ENCODE assay signal across 21 cellular contexts in the genomic region with DNA sequence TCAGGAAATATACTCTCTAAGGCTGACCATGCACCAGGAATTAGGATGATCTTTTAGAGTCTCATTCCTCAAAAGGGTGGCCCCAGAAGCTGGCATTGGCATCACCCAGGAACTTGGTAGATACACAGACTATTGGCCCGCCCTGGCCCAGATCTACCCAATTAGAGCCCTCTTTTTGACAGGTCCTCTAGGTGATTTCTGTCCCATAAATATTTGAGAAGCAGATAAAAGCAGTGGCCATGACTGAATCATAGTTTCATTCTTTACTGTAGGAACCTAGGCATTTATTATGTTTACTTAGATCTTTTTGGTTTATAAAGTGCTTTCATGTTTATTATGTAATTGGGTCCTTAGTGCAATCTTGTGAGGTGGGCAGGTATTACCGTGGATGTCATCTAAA. TPM values are rescaled to one million over a fixed set of nuclear protein-coding genes. Genes with fewer than 3 reads are reported as not detected.
DNase-seq lines count a peak whose midpoint lies in the region; ATAC-seq and TF ChIP-seq lines count a peak whose summit lies in the region.
"Had no signal": no experiment of that assay in that cellular context is flagged by ENCODE, and none has a peak within 500 bp of the region (broad histone marks: within the 10 kb centered on the region; RNA-seq: fewer than 3 reads in every experiment).

No MANE protein-coding gene starts in this region.

- no peak overlapping the region for H3K27ac Mint-ChIP-seq in Caco-2 (ENCODE audit: unreplicated experiment)
- no peak overlapping the region for H3K27ac Mint-ChIP-seq in activated CD4-positive, alpha-beta T cell treated with anti-CD3 and anti-CD28 coated beads for 36 hours

- H3K4me1 Mint-ChIP-seq in Caco-2 (ENCODE audit: low read depth, unreplicated experiment): no peaks in the 10 kb centered on the region
- H3K4me1 Mint-ChIP-seq in activated CD4-positive, alpha-beta T cell treated with anti-CD3 and anti-CD28 coated beads for 36 hours: peaks cover 68% of the 10 kb centered on the region

- H3F3A ChIP-seq in PC-3 (ENCODE audit: low read length, unreplicated experiment): no peaks in the 10 kb centered on the region

- TF ChIP-seq CTCF in Caco-2 (IDR thresholded peaks at IDR 0.05; ENCODE audit: insufficient read depth in 1 of 2, low read depth in 1 of 2, low read length in 1 of 2, severe bottlenecking in 1 of 2, unreplicated experiment in 1 of 2): no peak
- TF ChIP-seq CTCF in PC-3 (conservative IDR thresholded peaks at IDR 0.05; ENCODE audit: low read depth, low read length): no peak

- peaks cover 79% of the 10 kb centered on the region for H3K79me2 ChIP-seq in PC-3 (ENCODE audit: low read length)

- H3K4me2 ChIP-seq in PC-3 (ENCODE audit: low read length): no peak overlapping the region

- H3K4me1 ChIP-seq in Caco-2 (peaks cover 10% of the 10 kb centered on the region; the same call in 1 of the 2 replicates), PC-3 (ENCODE audit: insufficient read depth, low read length) (peaks cover 36% of the 10 kb centered on the region; the same call in 1 of the 2 replicates)

- H3K9ac ChIP-seq in PC-3 (ENCODE audit: low read length): no peak overlapping the region
- H3K9ac ChIP-seq: GM23248 had no signal

- CTCF ChIA-PET in Caco-2 (lab: Charles Lee): no interaction called here
- CTCF ChIA-PET in PC-3 (lab: Charles Lee): no interaction called here
- CTCF ChIA-PET in activated CD4-positive, alpha-beta T cell treated with anti-CD3 and anti-CD28 coated beads for 36 hours (lab: Charles Lee): interaction anchor here (2.2 kb wide), 1 partner anchor 257 kb away, joined by 6 read pairs; no protein-coding TSS in a partner anchor

- peaks cover 6% of the 10 kb centered on the region for H3K36me3 Mint-ChIP-seq in Caco-2 (ENCODE audit: insufficient read depth, unreplicated experiment)
- peaks cover 15% of the 10 kb centered on the region for H3K36me3 Mint-ChIP-seq in activated CD4-positive, alpha-beta T cell treated with anti-CD3 and anti-CD28 coated beads for 36 hours (ENCODE audit: low read depth)

- peak; percentile 38 to 39 for DNase-seq in Caco-2
- DNase-seq in PC-3: peak; percentile 54
- DNase-seq in caudate nucleus (lab: John Stamatoyannopoulos, UW): no peak
- no peak for DNase-seq in activated CD4-positive, alpha-beta T cell treated with anti-CD3 and anti-CD28 coated beads for 36 hours
- no peak for DNase-seq in left cardiac atrium
- DNase-seq: ACHN, C1 segment of cervical spinal cord, DMS153, GM23248, Kasumi-1, MM.1S, NCI-H1092 treated with DMSO at 0.1 percent for 48 hours, NCI-H2081, NCI-H748 treated with DMSO at 0.1 percent for 48 hours, OCI-M1, SIG-M5, T-helper 1 cell had no signal

- no peaks in the 10 kb centered on the region for H3K27me3 Mint-ChIP-seq in Caco-2 (ENCODE audit: insufficient read depth, unreplicated experiment)
- no peaks in the 10 kb centered on the region for H3K27me3 Mint-ChIP-seq in activated CD4-positive, alpha-beta T cell treated with anti-CD3 and anti-CD28 coated beads for 36 hours

- H3K27me3 ChIP-seq in Caco-2 (replicated peaks; ENCODE audit: control insufficient read depth, insufficient read depth, low read length) (no peaks in the 10 kb centered on the region), PC-3 (ENCODE audit: low read length) (no peaks in the 10 kb centered on the region)

- peaks cover 12% of the 10 kb centered on the region; the same call in 1 of the 2 replicates for H4K20me1 ChIP-seq in PC-3 (ENCODE audit: low read length)

- no peaks in the 10 kb centered on the region for H3K9me3 Mint-ChIP-seq in Caco-2 (ENCODE audit: unreplicated experiment)
- no peaks in the 10 kb centered on the region for H3K9me3 Mint-ChIP-seq in activated CD4-positive, alpha-beta T cell treated with anti-CD3 and anti-CD28 coated beads for 36 hours (ENCODE audit: low read depth)

- H3K9me2 ChIP-seq in PC-3 (replicated peaks; ENCODE audit: low read length): no peaks in the 10 kb centered on the region

- POLR2A ChIA-PET in Caco-2 (lab: Charles Lee) (no interaction called here), PC-3 (lab: Charles Lee; ENCODE audit: unreplicated experiment) (no interaction called here)
- POLR2A ChIA-PET in activated CD4-positive, alpha-beta T cell treated with anti-CD3 and anti-CD28 coated beads for 36 hours (lab: Charles Lee): no interaction called here

- H3K9me3 ChIP-seq in Caco-2 (no peaks in the 10 kb centered on the region), PC-3 (ENCODE audit: low read length) (no peaks in the 10 kb centered on the region)
- H3K9me3 ChIP-seq: HAP-1 had no signal

- H2AFZ ChIP-seq in PC-3 (ENCODE audit: low read length): no peak overlapping the region
- H2AFZ ChIP-seq: GM23248 had no signal

- intact Hi-C loops in Caco-2 (cut with micrococcal nuclease; ENCODE audit: unreplicated experiment): no loop called here
- intact Hi-C loops in PC-3 (cut with micrococcal nuclease): loop anchor here (10.0 kb wide), 1 partner anchor 256 kb away; no protein-coding TSS in a partner anchor
- intact Hi-C loops in activated CD4-positive, alpha-beta T cell treated with anti-CD3 and anti-CD28 coated beads for 36 hours (cut with DNase I, micrococcal nuclease): loop anchor here in 1 of 2 experiments (10.0 kb wide), 1 partner anchor 286 kb away; no protein-coding TSS in a partner anchor
- intact Hi-C loops in left cardiac atrium (cut with DNase I): loop anchor here in 1 of 2 donors (5.0 kb wide), 1 partner anchor 94 kb away; no protein-coding TSS in a partner anchor

- H3K36me3 ChIP-seq in Caco-2 (ENCODE audit: control insufficient read depth, insufficient read depth, low read length) (no peaks in the 10 kb centered on the region), PC-3 (ENCODE audit: low read depth, low read length) (no peaks in the 10 kb centered on the region)
- H3K36me3 ChIP-seq: HAP-1 had no signal

- H3K27ac ChIP-seq in PC-3 (ENCODE audit: low read length) (no peak overlapping the region), caudate nucleus (ENCODE audit: low read depth, low read length) (peak overlapping the region; percentile 21)
- H3K27ac ChIP-seq: GM23248 had no signal

- ATAC-seq in PC-3 (peak; percentile 81), GM21619 (IDR thresholded peaks at IDR 0.05; ENCODE audit: unreplicated experiment) (no peak), HG03442 (IDR thresholded peaks at IDR 0.05; ENCODE audit: unreplicated experiment) (no peak), left cardiac atrium (no peak)
- no peak for ATAC-seq in activated CD4-positive, alpha-beta T cell treated with anti-CD3 and anti-CD28 coated beads for 36 hours
- ATAC-seq: SK-N-SH treated with all-trans-retinoic acid at 6 μM for 48 hours had no signal

- BruUV-seq in Caco-2 (replicated peaks; lab: Mats Ljungman, UMichigan): no TSS peak
- no TSS peak for BruUV-seq in PC-3 (replicated peaks; lab: Mats Ljungman, UMichigan)

- H3K4me3 ChIP-seq in Caco-2 (ENCODE audit: low read depth, low read length) (no peak overlapping the region), PC-3 (ENCODE audit: low read length) (no peak overlapping the region)
- H3K4me3 ChIP-seq: GM23248, HAP-1 had no signal

- no peak overlapping the region for H3K4me3 Mint-ChIP-seq in Caco-2 (ENCODE audit: unreplicated experiment)
- H3K4me3 Mint-ChIP-seq in activated CD4-positive, alpha-beta T cell treated with anti-CD3 and anti-CD28 coated beads for 36 hours: no peak overlapping the region

RNA-seq across cellular contexts. Expression of gene TLNRD1, which starts 7.6 kb away (rescaled TPM):
- total RNA-seq in Caco-2 (2022): 13.7 and 13.8 TPM in 2 replicates
- 17.8 and 29.9 TPM in 2 replicates for total RNA-seq in PC-3 (2014; rRNA removed)
- 10 to 100 TPM; 11.2 to 16.9 TPM for total RNA-seq in activated CD4-positive, alpha-beta T cell treated with anti-CD3 and anti-CD28 coated beads for 36 hours
- total RNA-seq in left cardiac atrium: 10 to 100 TPM in 1 of 2 donors, 1 to 10 TPM in 1; 9.2 to 19.5 TPM

RNA-seq across cellular contexts. Expression of gene MESD, which starts 18.7 kb away (rescaled TPM):
- total RNA-seq in Caco-2 (2022) (29.2 and 30.3 TPM in 2 replicates), PC-3 (2014; rRNA removed) (21.1 and 21.2 TPM in 2 replicates), left cardiac atrium (10 to 100 TPM; 17.3 to 19.4 TPM)
- total RNA-seq in activated CD4-positive, alpha-beta T cell treated with anti-CD3 and anti-CD28 coated beads for 36 hours: 10 to 100 TPM; 18.6 to 21.7 TPM

Comparison
In these comparisons a context has a peak if more than half of its experiments do, and no peak if none do; other contexts are left out.
1. DNase-seq: peak in Caco-2 (2 of 2) and PC-3 (single experiment); none in caudate nucleus (0 of 61), activated CD4-positive, alpha-beta T cell treated with anti-CD3 and anti-CD28 coated beads for 36 hours (single experiment) and left cardiac atrium (single experiment).